Comparison of ENCODE assay signal across 22 cellular contexts in genomic region chr9:88821749-88822106, GRCh38.
DNase-seq lines count a peak whose midpoint lies in the region; ATAC-seq and TF ChIP-seq lines count a peak whose summit lies in the region.
"Had no signal": no experiment of that assay in that cellular context is flagged by ENCODE, and none has a peak within 500 bp of the region (broad histone marks: within the 10 kb centered on the region; RNA-seq: fewer than 3 reads in every experiment).

No MANE protein-coding gene starts in this region.

- H3K79me1 ChIP-seq in mesenchymal stem cell (replicated peaks; ENCODE audit: low read length, poor library complexity, severe bottlenecking): no peaks in the 10 kb centered on the region

- H4K8ac ChIP-seq in mesenchymal stem cell (ENCODE audit: low read length): no peak overlapping the region

- no peaks in the 10 kb centered on the region for H3K9me3 ChIP-seq in right cardiac atrium (ENCODE audit: control insufficient read depth, low read length)
- no peaks in the 10 kb centered on the region for H3K9me3 ChIP-seq in mesenchymal stem cell (ENCODE audit: control insufficient read depth, low read length)
- no peaks in the 10 kb centered on the region for H3K9me3 ChIP-seq in neural progenitor cell (ENCODE audit: low read depth)
- H3K9me3 ChIP-seq: HAP-1 had no signal

- H3K14ac ChIP-seq in mesenchymal stem cell (ENCODE audit: low read length in 2 of 2): no peak overlapping the region

- H3F3A ChIP-seq in neural progenitor cell (ENCODE audit: low read depth): peaks cover 11% of the 10 kb centered on the region

- H3K23ac ChIP-seq in mesenchymal stem cell (ENCODE audit: low read length in 2 of 2): no peak overlapping the region

- peak overlapping the region; percentile 19 for H4K91ac ChIP-seq in mesenchymal stem cell (ENCODE audit: low read length)

- H3K36me3 ChIP-seq in mesenchymal stem cell (ENCODE audit: control insufficient read depth in 1 of 2, insufficient read depth in 2 of 2, low read depth in 1 of 2, low read length in 2 of 2): no peaks in the 10 kb centered on the region
- no peaks in the 10 kb centered on the region for H3K36me3 ChIP-seq in neural progenitor cell
- H3K36me3 ChIP-seq: BLaER1 treated with 17β-estradiol and CSF1 and Interleukin-3, amounts not matched to agents 10 nM and 100 nM; HAP-1 had no signal

- H2BK5ac ChIP-seq in mesenchymal stem cell (ENCODE audit: low read depth, low read length, poor library complexity, severe bottlenecking): no peak overlapping the region

- peaks cover 17% of the 10 kb centered on the region for H3K9me3 Mint-ChIP-seq in neural progenitor cell
- H3K9me3 Mint-ChIP-seq: CD4-positive, alpha-beta T cell; GM23338; HFFc6 had no signal

- H3K27ac ChIP-seq in right cardiac atrium (ENCODE audit: low read length) (no peak overlapping the region), mesenchymal stem cell (ENCODE audit: low read length, poor library complexity, severe bottlenecking) (no peak overlapping the region), neural progenitor cell (no peak overlapping the region)
- H3K27ac ChIP-seq: 22Rv1; BLaER1 treated with 17β-estradiol and CSF1 and Interleukin-3, amounts not matched to agents 10 nM and 100 nM had no signal

- ATAC-seq in Right ventricle myocardium inferior (peak; percentile 50), right cardiac atrium (no peak), sciatic nerve (peak; percentile 47), HG03442 (IDR thresholded peaks at IDR 0.05; ENCODE audit: unreplicated experiment) (no peak)
- ATAC-seq: GM12878, GM23338 had no signal

- peaks cover 21% of the 10 kb centered on the region for H3K4me1 Mint-ChIP-seq in neural progenitor cell
- H3K4me1 Mint-ChIP-seq: B cell; CD8-positive, alpha-beta memory T cell had no signal

- no peak for TF ChIP-seq CTCF in neural progenitor cell (IDR thresholded peaks at IDR 0.05)

- no peak overlapping the region for H3K9ac ChIP-seq in mesenchymal stem cell (ENCODE audit: low read length)
- H3K9ac ChIP-seq in neural progenitor cell: no peak overlapping the region
- H3K9ac ChIP-seq: BLaER1 treated with 17β-estradiol and CSF1 and Interleukin-3, amounts not matched to agents 10 nM and 100 nM had no signal

- no peak overlapping the region for H2AK5ac ChIP-seq in mesenchymal stem cell (ENCODE audit: low read length, severe bottlenecking)

- no peak overlapping the region for H2BK120ac ChIP-seq in mesenchymal stem cell (ENCODE audit: low read depth, low read length)

- peak overlapping the region in 1 of 2 experiments; percentile 37 for H2BK12ac ChIP-seq in mesenchymal stem cell (ENCODE audit: low read length in 2 of 2)

- no peaks in the 10 kb centered on the region for H3K27me3 Mint-ChIP-seq in neural progenitor cell (ENCODE audit: insufficient read depth, low read depth)

- no peaks in the 10 kb centered on the region for H3K79me2 ChIP-seq in neural progenitor cell (ENCODE audit: low read depth)

- no peak overlapping the region for H3K4ac ChIP-seq in mesenchymal stem cell (ENCODE audit: low read depth in 1 of 2, low read length in 2 of 2)

- no peak overlapping the region for H3K4me3 ChIP-seq in right cardiac atrium (ENCODE audit: low read length)
- H3K4me3 ChIP-seq in mesenchymal stem cell (ENCODE audit: insufficient read depth in 1 of 2, low read depth in 1 of 2, low read length in 2 of 2): no peak overlapping the region
- no peak overlapping the region for H3K4me3 ChIP-seq in neural progenitor cell
- H3K4me3 ChIP-seq: BLaER1 treated with 17β-estradiol and CSF1 and Interleukin-3, amounts not matched to agents 10 nM and 100 nM; GM12878; GM23338; HAP-1 had no signal

- no peak overlapping the region for H2BK15ac ChIP-seq in mesenchymal stem cell (ENCODE audit: low read depth, poor library complexity, severe bottlenecking)

- no peak overlapping the region for H3K27ac Mint-ChIP-seq in neural progenitor cell
- H3K27ac Mint-ChIP-seq: B cell; CD14-positive monocyte; CD4-positive, alpha-beta T cell; CD8-positive, alpha-beta memory T cell; GM23338; HFFc6 had no signal

- H4K20me1 ChIP-seq in neural progenitor cell (ENCODE audit: low read depth): no peaks in the 10 kb centered on the region

- no peak for DNase-seq in Right ventricle myocardium inferior (ENCODE audit: missing footprints)
- DNase-seq in right cardiac atrium: no peak
- DNase-seq in LHCN-M2 (ENCODE audit: low read depth): peak; percentile 27
- no peak for DNase-seq in mesenchymal stem cell
- no peak for DNase-seq in sciatic nerve (ENCODE audit: low spot score)
- DNase-seq in neural progenitor cell (ENCODE audit: low spot score): no peak
- no peak for DNase-seq in HK-2 (ENCODE audit: unreplicated experiment)
- DNase-seq: CD4-positive, alpha-beta T cell; CD8-positive, alpha-beta memory T cell; DMS 273 treated with DMSO at 0.1 percent for 48 hours; DMS79; EL; GDM1; HFFc6 had no signal

- H3K27me3 ChIP-seq in right cardiac atrium (ENCODE audit: control insufficient read depth, insufficient read depth): no peaks in the 10 kb centered on the region
- H3K27me3 ChIP-seq in mesenchymal stem cell (ENCODE audit: control insufficient read depth in 1 of 2, insufficient read depth in 1 of 2, low read length in 2 of 2): peaks cover 3 to 12% of the 10 kb centered on the region in 2 experiments
- H3K27me3 ChIP-seq in neural progenitor cell: no peaks in the 10 kb centered on the region

- H3K4me1 ChIP-seq in right cardiac atrium (ENCODE audit: control insufficient read depth, insufficient read depth, low read length): peaks cover 3% of the 10 kb centered on the region
- peaks cover 9% of the 10 kb centered on the region for H3K4me1 ChIP-seq in mesenchymal stem cell (ENCODE audit: control insufficient read depth, insufficient read depth, low read depth, low read length)
- peaks cover 14% of the 10 kb centered on the region for H3K4me1 ChIP-seq in neural progenitor cell
- H3K4me1 ChIP-seq: HAP-1 had no signal

- H2AFZ ChIP-seq in mesenchymal stem cell (ENCODE audit: low read depth, low read length) (no peak overlapping the region), neural progenitor cell (replicated peaks) (no peak overlapping the region)
- H2AFZ ChIP-seq: GM23338 had no signal

- H3K4me2 ChIP-seq in mesenchymal stem cell (ENCODE audit: low read length, poor library complexity, severe bottlenecking) (no peak overlapping the region), neural progenitor cell (no peak overlapping the region)
- H3K4me2 ChIP-seq: BLaER1 treated with 17β-estradiol and CSF1 and Interleukin-3, amounts not matched to agents 10 nM and 100 nM; GM23338 had no signal

- H3K36me3 Mint-ChIP-seq in neural progenitor cell: no peaks in the 10 kb centered on the region
- H3K36me3 Mint-ChIP-seq: CD14-positive monocyte had no signal

- 53% methylated on average over 1 of the region's 1 CpG for WGBS in right cardiac atrium
- 57% methylated on average over 1 of the region's 1 CpG for WGBS in mesenchymal stem cell

- H3K18ac ChIP-seq in mesenchymal stem cell (ENCODE audit: low read depth in 1 of 2, low read length in 2 of 2): no peak overlapping the region

- H3K4me3 Mint-ChIP-seq in neural progenitor cell: no peak overlapping the region
- H3K4me3 Mint-ChIP-seq: B cell; CD14-positive monocyte; CD4-positive, alpha-beta T cell; CD8-positive, alpha-beta memory T cell; GM23338; HFFc6 had no signal

- intact Hi-C loops in Right ventricle myocardium inferior (cut with DNase I): no loop called here
- intact Hi-C loops in right cardiac atrium (cut with DNase I): no loop called here
- intact Hi-C loops in sciatic nerve (cut with DNase I): no loop called here

Comparison
In these comparisons a context has a peak if more than half of its experiments do, and no peak if none do; other contexts are left out.
1. ATAC-seq: peak in Right ventricle myocardium inferior (single experiment) and sciatic nerve (single experiment); none in right cardiac atrium (0 of 2) and HG03442 (single experiment).